In genomic region chr20:34312024-34312460, GRCh38 we compare ENCODE assay signal across 11 cellular contexts. TPM values are rescaled to one million over a fixed set of nuclear protein-coding genes. Genes with fewer than 3 reads are reported as not detected.
DNase-seq lines count a peak whose midpoint lies in the region; ATAC-seq and TF ChIP-seq lines count a peak whose summit lies in the region.
"Had no signal": no experiment of that assay in that cellular context is flagged by ENCODE, and none has a peak within 500 bp of the region (broad histone marks: within the 10 kb centered on the region; RNA-seq: fewer than 3 reads in every experiment).

No MANE protein-coding gene starts in this region.

- no peak overlapping the region for H3K23ac ChIP-seq in mesenchymal stem cell (ENCODE audit: low read length in 2 of 2)

- H3K4me2 ChIP-seq in mesenchymal stem cell (ENCODE audit: low read length, poor library complexity, severe bottlenecking) = peak overlapping the region; percentile 82

- no peaks in the 10 kb centered on the region for H3K9me3 ChIP-seq in HEK293 (ENCODE audit: control insufficient read depth, insufficient read depth, low read depth, low read length)
- no peaks in the 10 kb centered on the region for H3K9me3 ChIP-seq in mesenchymal stem cell (ENCODE audit: control insufficient read depth, low read length)
- no peaks in the 10 kb centered on the region for H3K9me3 ChIP-seq in spleen
- H3K9me3 ChIP-seq: upper lobe of left lung had no signal

- no peak for ATAC-seq in effector memory CD8-positive, alpha-beta T cell (replicated peaks)

- CTCF ChIA-PET in HEK293 (lab: Yijun Ruan, JAX) = interaction anchor here (0.6 to 5.0 kb wide), 73 partner anchors 8 to 470 kb away, joined by 3 to 116 read pairs (median 7); partner anchors contain the start of genes AHCY, DYNLRB1 and ITCH

- no peaks in the 10 kb centered on the region for H3K79me1 ChIP-seq in mesenchymal stem cell (replicated peaks; ENCODE audit: low read length, poor library complexity, severe bottlenecking)

- peak overlapping the region; percentile 41 for H4K91ac ChIP-seq in mesenchymal stem cell (ENCODE audit: low read length)

- WGBS in mesenchymal stem cell = 20% methylated on average over 11 of the region's 11 CpGs
- 9 to 22% (median 12%) methylated on average over 11 of the region's 11 CpGs for WGBS in spleen, 5 donors

- no peak for TF ChIP-seq POLR2A in spleen (IDR thresholded peaks at IDR 0.05)

- H3K36me3 Mint-ChIP-seq in effector memory CD8-positive, alpha-beta T cell (ENCODE audit: insufficient read depth) = no peaks in the 10 kb centered on the region
- no peaks in the 10 kb centered on the region for H3K36me3 Mint-ChIP-seq in immature natural killer cell

- TF ChIP-seq CTCF in 22Rv1 (IDR thresholded peaks at IDR 0.05) = no peak
- TF ChIP-seq CTCF in HEK293 (tag by site-specific recombination; IDR thresholded peaks at IDR 0.05) = no peak
- TF ChIP-seq CTCF in choroid plexus epithelial cell (conservative IDR thresholded peaks at IDR 0.05; ENCODE audit: low read depth, low read length) = no peak
- no peak for TF ChIP-seq CTCF in spleen (IDR thresholded peaks at IDR 0.05 in 8 of 11, conservative IDR thresholded peaks at IDR 0.05 in 3 of 11)

- peak overlapping the region in 1 of 2 experiments; percentile 67 for H2BK12ac ChIP-seq in mesenchymal stem cell (ENCODE audit: low read length in 2 of 2)

- POLR2A ChIA-PET in HEK293 (lab: Yijun Ruan, JAX) = interaction anchor here (1.1 to 2.7 kb wide), 4 partner anchors 9 to 204 kb away, joined by 3 to 17 read pairs (median 14); partner anchors contain the start of genes AHCY, DYNLRB1 and ITCH

- no peak overlapping the region for H3K14ac ChIP-seq in mesenchymal stem cell (ENCODE audit: low read length in 2 of 2)

- DNase-seq in choroid plexus epithelial cell (ENCODE audit: low read depth) = no peak
- no peak for DNase-seq in mesenchymal stem cell
- DNase-seq in effector memory CD8-positive, alpha-beta T cell = no peak
- no peak for DNase-seq in immature natural killer cell
- DNase-seq in UCSD-AML1 (lab: John Stamatoyannopoulos, UW; ENCODE audit: unreplicated experiment) = no peak
- no peak for DNase-seq in spleen

- no peak overlapping the region for H3K4me3 Mint-ChIP-seq in effector memory CD8-positive, alpha-beta T cell
- H3K4me3 Mint-ChIP-seq in immature natural killer cell = no peak overlapping the region
- H3K4me3 Mint-ChIP-seq: activated naive CD4-positive, alpha-beta T cell treated with anti-CD3 and anti-CD28 coated beads for 36 hours; T-helper 17 cell had no signal

- H3K18ac ChIP-seq in mesenchymal stem cell (ENCODE audit: low read depth in 1 of 2, low read length in 2 of 2) = no peak overlapping the region

- peaks cover 10 to 11% of the 10 kb centered on the region in 2 donors for H3K4me1 Mint-ChIP-seq in effector memory CD8-positive, alpha-beta T cell (ENCODE audit: low read depth in 2 of 2)
- H3K4me1 Mint-ChIP-seq in immature natural killer cell = peaks cover 19 to 23% of the 10 kb centered on the region in 2 donors

- H2BK120ac ChIP-seq in mesenchymal stem cell (ENCODE audit: low read depth, low read length) = no peak overlapping the region

- no peak overlapping the region for H2BK15ac ChIP-seq in mesenchymal stem cell (ENCODE audit: low read depth, poor library complexity, severe bottlenecking)

- H3K4me1 ChIP-seq in HEK293 (ENCODE audit: control insufficient read depth, insufficient read depth, low read length) (no peaks in the 10 kb centered on the region), mesenchymal stem cell (ENCODE audit: control insufficient read depth, insufficient read depth, low read depth, low read length) (peaks cover 23% of the 10 kb centered on the region), spleen (peaks cover 9 to 22% (median 19%) of the 10 kb centered on the region in 6 donors)

- H3K27ac ChIP-seq in 22Rv1 = peak overlapping the region; percentile 99
- no peak overlapping the region for H3K27ac ChIP-seq in HEK293 (ENCODE audit: extremely low read depth, low read depth, low read length)
- no peak overlapping the region for H3K27ac ChIP-seq in mesenchymal stem cell (ENCODE audit: low read length, poor library complexity, severe bottlenecking)
- no peak overlapping the region for H3K27ac ChIP-seq in spleen
- H3K27ac ChIP-seq: upper lobe of left lung had no signal

- H4K8ac ChIP-seq in mesenchymal stem cell (ENCODE audit: low read length) = no peak overlapping the region

- H3K4ac ChIP-seq in mesenchymal stem cell (ENCODE audit: low read depth in 1 of 2, low read length in 2 of 2) = peak overlapping the region in 1 of 2 experiments; percentile 58

- no peak overlapping the region for H2AK5ac ChIP-seq in mesenchymal stem cell (ENCODE audit: low read length, severe bottlenecking)

- no peaks in the 10 kb centered on the region for H3K9me3 Mint-ChIP-seq in effector memory CD8-positive, alpha-beta T cell
- H3K9me3 Mint-ChIP-seq in immature natural killer cell = peaks cover 0 to 2% (median 0%) of the 10 kb centered on the region in 6 donors
- H3K9me3 Mint-ChIP-seq: activated naive CD4-positive, alpha-beta T cell treated with anti-CD3 and anti-CD28 coated beads for 36 hours had no signal

- peak overlapping the region in 1 of 2 donors; percentile 71 for H3K27ac Mint-ChIP-seq in effector memory CD8-positive, alpha-beta T cell
- H3K27ac Mint-ChIP-seq in immature natural killer cell = no peak overlapping the region
- H3K27ac Mint-ChIP-seq: activated naive CD4-positive, alpha-beta T cell treated with anti-CD3 and anti-CD28 coated beads for 36 hours; T-helper 17 cell had no signal

- H3K27me3 ChIP-seq in mesenchymal stem cell (ENCODE audit: control insufficient read depth in 1 of 2, insufficient read depth in 1 of 2, low read length in 2 of 2) (peaks cover 4 to 8% of the 10 kb centered on the region in 2 experiments), spleen (replicated peaks in 1 of 7) (peaks cover 0 to 22% (median 14%) of the 10 kb centered on the region in 7 donors)

- H3K9ac ChIP-seq in mesenchymal stem cell (ENCODE audit: low read length) = peak overlapping the region; percentile 36

- no peak overlapping the region for H3K4me3 ChIP-seq in HEK293 (ENCODE audit: low read depth, low read length)
- H3K4me3 ChIP-seq in choroid plexus epithelial cell (ENCODE audit: low read depth, low read length) = peak overlapping the region; percentile 36
- H3K4me3 ChIP-seq in mesenchymal stem cell (ENCODE audit: insufficient read depth in 1 of 2, low read depth in 1 of 2, low read length in 2 of 2) = peak overlapping the region in 1 of 2 experiments; percentile 66
- peak overlapping the region in 3 of 8 donors; percentile 7 to 54 (median 19) for H3K4me3 ChIP-seq in spleen

- H2AFZ ChIP-seq in mesenchymal stem cell (ENCODE audit: low read depth, low read length) = peak overlapping the region; percentile 5

- intact Hi-C loops in spleen (cut with DNase I; ENCODE audit: low total_unique reads) = loop anchor here (5.0 to 10.0 kb wide), 4 partner anchors 160 to 453 kb away; no protein-coding TSS in a partner anchor

- H3K36me3 ChIP-seq in HEK293 (ENCODE audit: control insufficient read depth in 2 of 2, insufficient read depth in 1 of 2, low read length in 2 of 2) (no peaks in the 10 kb centered on the region), mesenchymal stem cell (ENCODE audit: control insufficient read depth in 1 of 2, insufficient read depth in 2 of 2, low read depth in 1 of 2, low read length in 2 of 2) (no peaks in the 10 kb centered on the region), spleen (no peaks in the 10 kb centered on the region)
- H3K36me3 ChIP-seq: upper lobe of left lung had no signal

- no peak overlapping the region for H2BK5ac ChIP-seq in mesenchymal stem cell (ENCODE audit: low read depth, low read length, poor library complexity, severe bottlenecking)

- peaks cover 6 to 23% of the 10 kb centered on the region in 2 donors for H3K27me3 Mint-ChIP-seq in effector memory CD8-positive, alpha-beta T cell
- peaks cover 6 to 7% (median 7%) of the 10 kb centered on the region in 3 donors for H3K27me3 Mint-ChIP-seq in immature natural killer cell (ENCODE audit: low read depth in 3 of 3)

TF ChIP-seq in HEK293, 187 proteins besides CTCF, POLR2A, EP300 and RAD21:
- TF ChIP-seq ZBTB17 (tag by site-specific recombination; IDR thresholded peaks at IDR 0.05) = 0 out of 2 replicates have a peak, but pooled peaks have one; percentile 29
- TF ChIP-seq ZNF302 (tag by site-specific recombination; IDR thresholded peaks at IDR 0.05; ENCODE audit: low read depth) = no peak
- 0 out of 2 replicates have a peak, but pooled peaks have one; percentile 9 for TF ChIP-seq GLIS2 (tag by site-specific recombination; IDR thresholded peaks at IDR 0.05)

RNA-seq across cellular contexts. Expression of gene AHCY, which starts 8.9 kb away (rescaled TPM):
- 99.0 TPM for polyA plus RNA-seq in mesenchymal stem cell (2013, experiment 1 of 2)
- 96.2 TPM for polyA plus RNA-seq in mesenchymal stem cell (2013, experiment 2 of 2)
- polyA plus RNA-seq in immature natural killer cell (10 to 100 TPM; 18.4 to 19.3 (median 18.5) TPM), spleen (10 to 100 TPM; 45.9 to 67.1 (median 55.2) TPM)
- 10 to 100 TPM; 35.0 to 56.0 (median 46.3) TPM for total RNA-seq in spleen

RNA-seq across cellular contexts. Expression of gene ITCH, which starts 51.0 kb away (rescaled TPM):
- 25.4 TPM for polyA plus RNA-seq in mesenchymal stem cell (2013, experiment 1 of 2)
- 25.6 TPM for polyA plus RNA-seq in mesenchymal stem cell (2013, experiment 2 of 2)
- polyA plus RNA-seq in immature natural killer cell = 10 to 100 TPM; 27.3 to 72.5 (median 35.7) TPM
- 10 to 100 TPM; 56.1 to 72.7 (median 65.7) TPM for total RNA-seq in spleen
- polyA plus RNA-seq in spleen = 10 to 100 TPM in 1 of 3 donors, 1 to 10 TPM in 2; 6.9 to 12.2 (median 8.0) TPM
